In genomic region chr14:103523583-103523969, GRCh38 we compare ENCODE assay signal across 14 cellular contexts. TPM values are rescaled to one million over a fixed set of nuclear protein-coding genes. Genes with fewer than 3 reads are reported as not detected.
A peak's percentile ranks its signal among the peaks of the same experiment; 100 is the strongest.
DNase-seq lines count a peak whose midpoint lies in the region; ATAC-seq, FAIRE-seq and TF ChIP-seq lines count a peak whose summit lies in the region.
"Had no signal": no experiment of that assay in that cellular context is flagged by ENCODE, and none has a peak within 500 bp of the region (broad histone marks: within the 10 kb centered on the region; RNA-seq: fewer than 3 reads in every experiment).

No MANE protein-coding gene starts in this region.

- H3K4me1 ChIP-seq in Caco-2 = peaks cover 66% of the 10 kb centered on the region
- peaks cover 13 to 24% of the 10 kb centered on the region in 2 donors for H3K4me1 ChIP-seq in naive thymus-derived CD4-positive, alpha-beta T cell (ENCODE audit: control insufficient read depth in 2 of 2, insufficient read depth in 2 of 2, low read length in 2 of 2)

- H3K4me3 Mint-ChIP-seq in Caco-2 (ENCODE audit: unreplicated experiment) = peak overlapping the region; percentile 51
- peak overlapping the region; percentile 52 for H3K4me3 Mint-ChIP-seq in central memory CD8-positive, alpha-beta T cell
- peak overlapping the region in 8 of 10 donors; percentile 28 to 64 (median 45) for H3K4me3 Mint-ChIP-seq in naive thymus-derived CD4-positive, alpha-beta T cell

- intact Hi-C loops in Caco-2 (cut with micrococcal nuclease; ENCODE audit: unreplicated experiment) = no loop called here
- intact Hi-C loops in naive thymus-derived CD4-positive, alpha-beta T cell (cut with micrococcal nuclease) = loop anchor here in 1 of 2 donors (5.0 kb wide), 1 partner anchor 194 kb away; the partner anchor contains the start of genes XRCC3 and ZFYVE21

- H3K4me1 Mint-ChIP-seq in Caco-2 (ENCODE audit: low read depth, unreplicated experiment) = peaks cover 42% of the 10 kb centered on the region
- peaks cover 19% of the 10 kb centered on the region for H3K4me1 Mint-ChIP-seq in central memory CD8-positive, alpha-beta T cell
- H3K4me1 Mint-ChIP-seq in naive thymus-derived CD4-positive, alpha-beta T cell = peaks cover 13 to 27% (median 24%) of the 10 kb centered on the region in 7 donors

- no peaks in the 10 kb centered on the region for H3K9me3 Mint-ChIP-seq in Caco-2 (ENCODE audit: unreplicated experiment)
- H3K9me3 Mint-ChIP-seq in central memory CD8-positive, alpha-beta T cell = no peaks in the 10 kb centered on the region
- H3K9me3 Mint-ChIP-seq in naive thymus-derived CD4-positive, alpha-beta T cell = no peaks in the 10 kb centered on the region

- H3K27me3 Mint-ChIP-seq in Caco-2 (ENCODE audit: insufficient read depth, unreplicated experiment) = no peaks in the 10 kb centered on the region
- no peaks in the 10 kb centered on the region for H3K27me3 Mint-ChIP-seq in central memory CD8-positive, alpha-beta T cell
- peaks cover 0 to 34% (median 6%) of the 10 kb centered on the region in 5 donors for H3K27me3 Mint-ChIP-seq in naive thymus-derived CD4-positive, alpha-beta T cell

- H3K27ac ChIP-seq in 22Rv1 = peak overlapping the region; percentile 96
- H3K27ac ChIP-seq in naive thymus-derived CD4-positive, alpha-beta T cell (ENCODE audit: low read depth, low read length) = no peak overlapping the region

- H3K36me3 Mint-ChIP-seq in Caco-2 (ENCODE audit: insufficient read depth, unreplicated experiment) = peaks cover 47% of the 10 kb centered on the region
- peaks cover 8% of the 10 kb centered on the region for H3K36me3 Mint-ChIP-seq in central memory CD8-positive, alpha-beta T cell (ENCODE audit: insufficient read depth)
- no peaks in the 10 kb centered on the region for H3K36me3 Mint-ChIP-seq in naive thymus-derived CD4-positive, alpha-beta T cell

- TSS peak; percentile 39 for BruUV-seq in Caco-2 (replicated peaks; lab: Mats Ljungman, UMichigan)

- TF ChIP-seq CTCF in 22Rv1 (IDR thresholded peaks at IDR 0.05) = no peak
- TF ChIP-seq CTCF in Caco-2 (IDR thresholded peaks at IDR 0.05; ENCODE audit: insufficient read depth in 1 of 2, low read depth in 1 of 2, low read length in 1 of 2, severe bottlenecking in 1 of 2, unreplicated experiment in 1 of 2) = no peak

- no peak for FAIRE-seq in GM19239 (lab: Jason Lieb, UNC)
- FAIRE-seq: bronchial epithelial cell had no signal

- CTCF ChIA-PET in Caco-2 (lab: Charles Lee) = no interaction called here
- CTCF ChIA-PET in naive thymus-derived CD4-positive, alpha-beta T cell (lab: Charles Lee) = no interaction called here

- H3K27me3 ChIP-seq in Caco-2 (replicated peaks; ENCODE audit: control insufficient read depth, insufficient read depth, low read length) = no peaks in the 10 kb centered on the region
- no peaks in the 10 kb centered on the region for H3K27me3 ChIP-seq in naive thymus-derived CD4-positive, alpha-beta T cell (ENCODE audit: control insufficient read depth in 2 of 2, insufficient read depth in 2 of 2, low read length in 2 of 2)
- H3K27me3 ChIP-seq: MG63 had no signal

- no peak for ATAC-seq in central memory CD8-positive, alpha-beta T cell (replicated peaks; ENCODE audit: extremely low read depth, poor library complexity, severe bottlenecking)
- ATAC-seq in naive thymus-derived CD4-positive, alpha-beta T cell = no peak
- ATAC-seq in GM21360 (IDR thresholded peaks at IDR 0.05; ENCODE audit: unreplicated experiment) (no peak), HG02623 (IDR thresholded peaks at IDR 0.05; ENCODE audit: unreplicated experiment) (no peak)
- ATAC-seq: esophagus mucosa, Panc1 had no signal

- no peak overlapping the region for H3K4me3 ChIP-seq in Caco-2 (ENCODE audit: low read depth, low read length)
- no peak overlapping the region for H3K4me3 ChIP-seq in naive thymus-derived CD4-positive, alpha-beta T cell (ENCODE audit: low read length)

- H3K27ac Mint-ChIP-seq in Caco-2 (ENCODE audit: unreplicated experiment) = peak overlapping the region; percentile 84
- H3K27ac Mint-ChIP-seq in central memory CD8-positive, alpha-beta T cell (ENCODE audit: low read depth) = no peak overlapping the region
- H3K27ac Mint-ChIP-seq in naive thymus-derived CD4-positive, alpha-beta T cell = peak overlapping the region in 2 of 9 donors; percentile 9 to 29

- POLR2A ChIA-PET in Caco-2 (lab: Charles Lee) = interaction anchor here (0.5 to 0.6 kb wide), 2 partner anchors 41 to 940 kb away, joined by 3 to 10 read pairs; no protein-coding TSS in a partner anchor
- POLR2A ChIA-PET in naive thymus-derived CD4-positive, alpha-beta T cell (lab: Charles Lee) = interaction anchor here (0.7 to 0.9 kb wide), 2 partner anchors 10 to 27 kb away, joined by 3 read pairs; no protein-coding TSS in a partner anchor

- no peaks in the 10 kb centered on the region for H3K9me3 ChIP-seq in Caco-2
- no peaks in the 10 kb centered on the region for H3K9me3 ChIP-seq in naive thymus-derived CD4-positive, alpha-beta T cell (ENCODE audit: control insufficient read depth in 2 of 3, low read length in 3 of 3)
- H3K9me3 ChIP-seq: MG63 had no signal

- H3K36me3 ChIP-seq in Caco-2 (ENCODE audit: control insufficient read depth, insufficient read depth, low read length) = peaks cover 9% of the 10 kb centered on the region
- H3K36me3 ChIP-seq in naive thymus-derived CD4-positive, alpha-beta T cell (ENCODE audit: control insufficient read depth in 2 of 3, insufficient read depth in 3 of 3, low read length in 3 of 3) = no peaks in the 10 kb centered on the region
- H3K36me3 ChIP-seq: MG63 had no signal

- DNase-seq in Caco-2 (no peak), UCSD-AML1 (lab: John Stamatoyannopoulos, UW; ENCODE audit: unreplicated experiment) (no peak), GM19239 (ENCODE audit: insufficient read length, low spot score) (no peak)
- no peak for DNase-seq in central memory CD8-positive, alpha-beta T cell (ENCODE audit: low spot score in 2 of 2)
- no peak for DNase-seq in naive thymus-derived CD4-positive, alpha-beta T cell
- DNase-seq: MG63, NCI-H226, T1000 had no signal

RNA-seq across cellular contexts. Expression of gene CKB, which starts 0.9 kb away (rescaled TPM):
- total RNA-seq in Caco-2 (2022) = 611 and 645 TPM in 2 replicates
- total RNA-seq in naive thymus-derived CD4-positive, alpha-beta T cell = 10 to 100 TPM in 1 of 5 experiments, 1 to 10 TPM in 4; 1.4 to 19.8 (median 2.5) TPM
- polyA plus RNA-seq in naive thymus-derived CD4-positive, alpha-beta T cell = under 1 TPM in 1 of 2 donors, not detected in 1; 0.40 TPM

RNA-seq across cellular contexts. Expression of gene TRMT61A, which starts 5.4 kb away (rescaled TPM):
- total RNA-seq in Caco-2 (2022) = 20.8 and 22.3 TPM in 2 replicates
- 10 to 100 TPM in 4 of 5 experiments, 1 to 10 TPM in 1; 9.8 to 15.1 (median 14.1) TPM for total RNA-seq in naive thymus-derived CD4-positive, alpha-beta T cell
- polyA plus RNA-seq in naive thymus-derived CD4-positive, alpha-beta T cell = 10 to 100 TPM in 1 of 2 donors, 1 to 10 TPM in 1; 6.3 to 12.2 TPM

RNA-seq across cellular contexts. Expression of gene BAG5, which starts 38.9 kb away (rescaled TPM):
- total RNA-seq in Caco-2 (2022) = 28.9 and 31.6 TPM in 2 replicates
- 10 to 100 TPM; 29.9 to 38.9 (median 36.4) TPM for total RNA-seq in naive thymus-derived CD4-positive, alpha-beta T cell
- polyA plus RNA-seq in naive thymus-derived CD4-positive, alpha-beta T cell = 10 to 100 TPM; 46.2 to 51.7 TPM

RNA-seq across cellular contexts. Expression of gene COA8, which starts 39.2 kb away (rescaled TPM):
- 40.6 and 50.7 TPM in 2 replicates for total RNA-seq in Caco-2 (2022)
- 10 to 100 TPM; 13.6 to 26.3 (median 24.1) TPM for total RNA-seq in naive thymus-derived CD4-positive, alpha-beta T cell
- polyA plus RNA-seq in naive thymus-derived CD4-positive, alpha-beta T cell = 10 to 100 TPM; 36.7 to 51.3 TPM

Comparison
In these comparisons a context has a peak if more than half of its experiments do, and no peak if none do; other contexts are left out.
1. RNA of gene CKB, which starts 0.9 kb away (total RNA-seq): 611 to 645 TPM in Caco-2; 1.4 to 19.8 TPM in naive thymus-derived CD4-positive, alpha-beta T cell; every median in the first group is over 10 times any median in the second.
2. Peak in every context shown above with its lines, with median percentiles within 50 percentile points of each other: H3K4me3 Mint-ChIP-seq.